ENCODE assay signal across 1 cellular context in the genomic region with DNA sequence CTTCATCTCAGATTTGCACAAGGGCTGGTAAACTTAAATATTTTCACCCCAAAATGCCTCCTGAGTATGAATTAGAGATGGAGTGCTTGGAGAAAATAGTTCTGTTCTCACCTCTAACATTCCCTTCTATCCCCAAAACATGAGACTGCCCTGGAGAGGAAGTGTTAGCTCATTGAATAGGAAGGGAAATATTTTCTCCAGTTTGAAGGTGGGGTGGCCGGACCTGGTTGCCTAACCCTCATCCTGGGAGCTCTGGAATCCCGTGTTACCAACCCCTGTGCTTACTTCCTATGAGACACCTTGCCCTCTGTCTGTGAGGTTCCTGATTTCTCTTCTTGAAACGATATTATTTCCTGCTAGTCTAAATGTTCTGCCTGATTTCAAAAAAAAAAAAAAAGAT.
TF ChIP-seq lines count a peak whose summit lies in the region.

No MANE protein-coding gene starts in this region.

TF ChIP-seq in GM23338, 12 proteins besides CTCF, POLR2A, EP300 and RAD21 (continued from another document):
- TF ChIP-seq REST (IDR thresholded peaks at IDR 0.05; ENCODE audit: unreplicated experiment) (no peak), POLR2AphosphoS5 (IDR thresholded peaks at IDR 0.05; ENCODE audit: low read depth) (no peak)
TF ChIP-seq in GM23338: peak in this region for 0.
